6 cellular contexts compared by ENCODE assay signal in the genomic region with DNA sequence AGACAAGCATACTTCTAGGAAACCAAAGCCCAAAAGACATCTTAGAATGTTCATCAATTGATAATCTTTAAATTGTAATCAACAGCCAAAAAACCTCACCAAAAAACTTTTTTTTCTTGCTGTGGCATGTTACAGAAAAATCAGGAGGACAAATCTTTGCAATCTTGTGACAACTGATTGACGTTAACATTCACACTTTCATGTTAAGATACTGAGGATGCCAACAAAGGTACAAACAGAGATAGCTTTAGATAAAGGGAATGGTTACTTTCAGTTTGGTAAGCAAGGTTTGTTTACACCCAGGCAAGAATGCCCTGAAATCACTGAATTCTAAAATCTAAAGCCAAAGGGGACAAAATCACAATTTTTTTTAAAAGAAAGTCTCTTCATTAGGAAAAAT.
"Had no signal": no experiment of that assay in that cellular context is flagged by ENCODE, and none has a peak within 500 bp of the region (broad histone marks: within the 10 kb centered on the region; RNA-seq: fewer than 3 reads in every experiment).

No MANE protein-coding gene starts in this region.

- DNase-seq: IMR-90, KBM-7 had no signal

- H3K4me3 ChIP-seq: K562 had no signal

- FAIRE-seq: HepG2, HTR-8/SVneo, K562 had no signal

- H3K27ac ChIP-seq: HL-60 had no signal
